In the genomic region with DNA sequence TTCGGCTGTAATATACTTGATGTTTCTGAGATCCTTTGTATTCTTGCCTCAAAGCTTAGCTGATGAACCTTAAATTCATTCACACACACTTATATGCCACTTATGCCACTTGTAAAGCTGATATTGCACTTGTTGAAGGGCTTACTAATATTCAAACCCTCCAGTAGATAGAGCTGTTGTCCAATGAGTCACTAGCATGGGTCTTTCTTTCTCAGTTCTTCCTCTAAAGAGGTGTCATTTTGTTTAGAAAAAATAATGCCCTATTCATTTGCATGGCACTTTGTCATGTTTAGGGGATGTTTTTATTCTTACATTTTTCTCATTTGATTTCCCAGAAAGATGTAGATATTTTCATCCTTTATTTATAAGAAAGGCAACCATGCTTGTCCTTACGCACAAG, we compare ENCODE assay signal across 9 cellular contexts. TPM values are rescaled to one million over a fixed set of nuclear protein-coding genes. Genes with fewer than 3 reads are reported as not detected.
DNase-seq lines count a peak whose midpoint lies in the region; ATAC-seq lines count a peak whose summit lies in the region.
"Had no signal": no experiment of that assay in that cellular context is flagged by ENCODE, and none has a peak within 500 bp of the region (broad histone marks: within the 10 kb centered on the region; RNA-seq: fewer than 3 reads in every experiment).

No MANE protein-coding gene starts in this region.

- H3K36me3 Mint-ChIP-seq in activated naive CD4-positive, alpha-beta T cell treated with anti-CD3 and anti-CD28 coated beads, Interleukin-2, amount 50 U/mL, for 72 hours, result no peaks in the 10 kb centered on the region
- peaks cover 10% of the 10 kb centered on the region for H3K36me3 Mint-ChIP-seq in activated naive CD4-positive, alpha-beta T cell treated with anti-CD3 and anti-CD28 coated beads for 36 hours (ENCODE audit: low read depth)
- peaks cover 36% of the 10 kb centered on the region for H3K36me3 Mint-ChIP-seq in stimulated activated effector memory CD8-positive, alpha-beta T cell treated with anti-CD3 and anti-CD28 coated beads, Interleukin-12 subunit alpha, Interleukin-12 subunit beta, amount 100 ng/mL, for 72 hours

- H3K27me3 Mint-ChIP-seq in activated naive CD4-positive, alpha-beta T cell treated with anti-CD3 and anti-CD28 coated beads for 36 hours (ENCODE audit: low read depth), result no peaks in the 10 kb centered on the region

- no peak for DNase-seq in activated naive CD4-positive, alpha-beta T cell treated with anti-CD3 and anti-CD28 coated beads, Interleukin-2, amount 50 U/mL, for 72 hours (ENCODE audit: low spot score in 2 of 2)
- no peak for DNase-seq in activated naive CD4-positive, alpha-beta T cell treated with anti-CD3 and anti-CD28 coated beads for 36 hours
- DNase-seq in amniotic stem cell (lab: John Stamatoyannopoulos, UW), result peak; percentile 14
- DNase-seq in stimulated activated effector memory CD8-positive, alpha-beta T cell treated with anti-CD3 and anti-CD28 coated beads, Interleukin-12 subunit alpha, Interleukin-12 subunit beta, amount 100 ng/mL, for 72 hours (ENCODE audit: low spot score in 2 of 2), result no peak
- DNase-seq in cerebellar cortex (ENCODE audit: low spot score), result no peak

- CTCF ChIA-PET in activated naive CD4-positive, alpha-beta T cell treated with anti-CD3 and anti-CD28 coated beads for 36 hours (lab: Charles Lee), result interaction anchor here (1.0 to 1.8 kb wide), 10 partner anchors 26 to 290 kb away, joined by 3 to 6 read pairs (median 3); no protein-coding TSS in a partner anchor

- intact Hi-C loops in activated naive CD4-positive, alpha-beta T cell treated with anti-CD3 and anti-CD28 coated beads for 36 hours (cut with micrococcal nuclease), result loop anchor here (1.0 to 5.0 kb wide), 8 partner anchors 56 to 276 kb away; a partner anchor contains a TSS

- H3K9me3 Mint-ChIP-seq in activated naive CD4-positive, alpha-beta T cell treated with anti-CD3 and anti-CD28 coated beads, Interleukin-2, amount 50 U/mL, for 72 hours, result no peaks in the 10 kb centered on the region
- H3K9me3 Mint-ChIP-seq in activated naive CD4-positive, alpha-beta T cell treated with anti-CD3 and anti-CD28 coated beads for 36 hours, result no peaks in the 10 kb centered on the region
- H3K9me3 Mint-ChIP-seq in stimulated activated effector memory CD8-positive, alpha-beta T cell treated with anti-CD3 and anti-CD28 coated beads, Interleukin-12 subunit alpha, Interleukin-12 subunit beta, amount 100 ng/mL, for 72 hours, result no peaks in the 10 kb centered on the region
- H3K9me3 Mint-ChIP-seq: neural crest cell had no signal

- no peak overlapping the region for H3K4me3 Mint-ChIP-seq in activated naive CD4-positive, alpha-beta T cell treated with anti-CD3 and anti-CD28 coated beads for 36 hours
- H3K4me3 Mint-ChIP-seq in stimulated activated effector memory CD8-positive, alpha-beta T cell treated with anti-CD3 and anti-CD28 coated beads, Interleukin-12 subunit alpha, Interleukin-12 subunit beta, amount 100 ng/mL, for 72 hours, result no peak overlapping the region
- H3K4me3 Mint-ChIP-seq: neural crest cell had no signal

- peak overlapping the region in 1 of 2 donors; percentile 56 for H3K27ac Mint-ChIP-seq in activated naive CD4-positive, alpha-beta T cell treated with anti-CD3 and anti-CD28 coated beads, Interleukin-2, amount 50 U/mL, for 72 hours
- H3K27ac Mint-ChIP-seq in activated naive CD4-positive, alpha-beta T cell treated with anti-CD3 and anti-CD28 coated beads for 36 hours, result no peak overlapping the region
- H3K27ac Mint-ChIP-seq in stimulated activated effector memory CD8-positive, alpha-beta T cell treated with anti-CD3 and anti-CD28 coated beads, Interleukin-12 subunit alpha, Interleukin-12 subunit beta, amount 100 ng/mL, for 72 hours, result no peak overlapping the region

- peak; percentile 52 to 84 for ATAC-seq in activated naive CD4-positive, alpha-beta T cell treated with anti-CD3 and anti-CD28 coated beads, Interleukin-2, amount 50 U/mL, for 72 hours
- peak; percentile 65 for ATAC-seq in HG03097 (IDR thresholded peaks at IDR 0.05; ENCODE audit: low FRiP score, unreplicated experiment)
- peak; percentile 94 for ATAC-seq in stimulated activated effector memory CD8-positive, alpha-beta T cell treated with anti-CD3 and anti-CD28 coated beads, Interleukin-12 subunit alpha, Interleukin-12 subunit beta, amount 100 ng/mL, for 72 hours
- no peak for ATAC-seq in HG02763 (IDR thresholded peaks at IDR 0.05; ENCODE audit: unreplicated experiment)
- ATAC-seq in HG02973 (IDR thresholded peaks at IDR 0.05; ENCODE audit: unreplicated experiment), result no peak

- peaks cover 36% of the 10 kb centered on the region for H3K4me1 Mint-ChIP-seq in activated naive CD4-positive, alpha-beta T cell treated with anti-CD3 and anti-CD28 coated beads for 36 hours (ENCODE audit: low read depth)
- no peaks in the 10 kb centered on the region for H3K4me1 Mint-ChIP-seq in stimulated activated effector memory CD8-positive, alpha-beta T cell treated with anti-CD3 and anti-CD28 coated beads, Interleukin-12 subunit alpha, Interleukin-12 subunit beta, amount 100 ng/mL, for 72 hours
- H3K4me1 Mint-ChIP-seq: neural crest cell had no signal

RNA-seq across cellular contexts. Expression of a gene that starts 56.4 kb away (rescaled TPM):
- 10 to 100 TPM; 39.7 to 40.3 TPM for total RNA-seq in activated naive CD4-positive, alpha-beta T cell treated with anti-CD3 and anti-CD28 coated beads, Interleukin-2, amount 50 U/mL, for 72 hours
- total RNA-seq in activated naive CD4-positive, alpha-beta T cell treated with anti-CD3 and anti-CD28 coated beads for 36 hours, result 10 to 100 TPM; 29.2 to 29.8 TPM

Comparison
In these comparisons a context has a peak if more than half of its experiments do, and no peak if none do; other contexts are left out.
1. ATAC-seq: peak in activated naive CD4-positive, alpha-beta T cell treated with anti-CD3 and anti-CD28 coated beads, Interleukin-2, amount 50 U/mL, for 72 hours (2 of 2), HG03097 (single experiment) and stimulated activated effector memory CD8-positive, alpha-beta T cell treated with anti-CD3 and anti-CD28 coated beads, Interleukin-12 subunit alpha, Interleukin-12 subunit beta, amount 100 ng/mL, for 72 hours (single experiment); none in HG02763 (single experiment) and HG02973 (single experiment).